In genomic region chr14:38524636-38525403, GRCh38 we compare ENCODE assay signal across 23 cellular contexts.
DNase-seq lines count a peak whose midpoint lies in the region; ATAC-seq and TF ChIP-seq lines count a peak whose summit lies in the region.
"Had no signal": no experiment of that assay in that cellular context is flagged by ENCODE, and none has a peak within 500 bp of the region (broad histone marks: within the 10 kb centered on the region; RNA-seq: fewer than 3 reads in every experiment).

No MANE protein-coding gene starts in this region.

- intact Hi-C loops in colonic mucosa (cut with DNase I), result no loop called here

- 46 to 52% methylated on average over 1 of the region's 1 CpG for WGBS in GM23248 (ENCODE audit: low coverage in 1 of 2, low lambda C conversion rate in 2 of 2, missing lambda C conversion rate in 2 of 2), 2 experiments
- WGBS in HUES64, result 65% methylated on average over 1 of the region's 1 CpG
- WGBS in endodermal cell (ENCODE audit: insufficient coverage in 1 of 2, insufficient read length in 1 of 2), 2 experiments, result 83 to 95% methylated on average over 1 of the region's 1 CpG

- H3K9ac ChIP-seq in GM23248, result no peak overlapping the region
- H3K9ac ChIP-seq in HUES64 (ENCODE audit: low read depth, low read length), result no peak overlapping the region
- H3K9ac ChIP-seq in endodermal cell (ENCODE audit: extremely low read depth, low read length, poor library complexity, severe bottlenecking), result no peak overlapping the region
- no peak overlapping the region for H3K9ac ChIP-seq in colonic mucosa (ENCODE audit: low read depth in 2 of 2, low read length in 2 of 2)
- H3K9ac ChIP-seq: BLaER1, KMS-11 had no signal

- no peak overlapping the region for H2AFZ ChIP-seq in GM23248

- no peaks in the 10 kb centered on the region for H3K36me3 ChIP-seq in GM23248 (ENCODE audit: low read depth)
- H3K36me3 ChIP-seq in HUES64 (ENCODE audit: insufficient read depth, low read length), result no peaks in the 10 kb centered on the region
- H3K36me3 ChIP-seq in endodermal cell (ENCODE audit: control insufficient read depth, insufficient read depth, low read length), result peaks cover 14% of the 10 kb centered on the region
- H3K36me3 ChIP-seq in colonic mucosa, result no peaks in the 10 kb centered on the region
- H3K36me3 ChIP-seq: BLaER1, SJSA1 had no signal

- H3K9me2 ChIP-seq in GM23248 (ENCODE audit: insufficient read depth), result no peaks in the 10 kb centered on the region

- H3K4me3 ChIP-seq in GM23248 (no peak overlapping the region), HUES64 (ENCODE audit: low read length) (peak overlapping the region; percentile 4; the same call in 1 of the 2 replicates), endodermal cell (ENCODE audit: low read length) (peak overlapping the region; percentile 5), colonic mucosa (no peak overlapping the region)
- H3K4me3 ChIP-seq: BLaER1, SJSA1 had no signal

- H3K27me3 ChIP-seq in GM23248 (replicated peaks; ENCODE audit: insufficient read depth) (no peaks in the 10 kb centered on the region), HUES64 (ENCODE audit: insufficient read depth, low read length) (no peaks in the 10 kb centered on the region), endodermal cell (ENCODE audit: control insufficient read depth, insufficient read depth, low read length, poor library complexity, severe bottlenecking) (no peaks in the 10 kb centered on the region), colonic mucosa (no peaks in the 10 kb centered on the region)
- H3K27me3 ChIP-seq: BLaER1, SJSA1 had no signal

- no peak overlapping the region for H3K27ac ChIP-seq in GM23248
- H3K27ac ChIP-seq in HUES64 (ENCODE audit: low read depth, low read length), result peak overlapping the region; percentile 79; the same call in 1 of the 2 replicates
- no peak overlapping the region for H3K27ac ChIP-seq in endodermal cell (ENCODE audit: low read depth, low read length)
- no peak overlapping the region for H3K27ac ChIP-seq in colonic mucosa
- H3K27ac ChIP-seq: BLaER1, KMS-11, SJSA1 had no signal

- peaks cover 4% of the 10 kb centered on the region for H3K36me3 Mint-ChIP-seq in endodermal cell (ENCODE audit: low read depth)

- in situ Hi-C loops in GM23248 (cut with MboI), result no loop called here

- peaks cover 6% of the 10 kb centered on the region for H3K9me3 Mint-ChIP-seq in endodermal cell
- H3K9me3 Mint-ChIP-seq: CD4-positive, alpha-beta T cell had no signal

- H3K4me1 Mint-ChIP-seq in endodermal cell, result peaks cover 19% of the 10 kb centered on the region

- H3K4me1 ChIP-seq in GM23248 (ENCODE audit: insufficient read depth) (peaks cover 22% of the 10 kb centered on the region), HUES64 (ENCODE audit: insufficient read depth, low read length) (peaks cover 41% of the 10 kb centered on the region), endodermal cell (ENCODE audit: control insufficient read depth, insufficient read depth, low read length) (no peaks in the 10 kb centered on the region), colonic mucosa (no peaks in the 10 kb centered on the region)
- H3K4me1 ChIP-seq: SJSA1 had no signal

- H3K4me3 Mint-ChIP-seq in endodermal cell, result no peak overlapping the region
- H3K4me3 Mint-ChIP-seq: CD4-positive, alpha-beta T cell had no signal

- peak overlapping the region; percentile 91 for H3K27ac Mint-ChIP-seq in endodermal cell
- H3K27ac Mint-ChIP-seq: CD4-positive, alpha-beta T cell had no signal

- no peaks in the 10 kb centered on the region for H3F3A ChIP-seq in GM23248 (ENCODE audit: insufficient read depth)

- H3K9me3 ChIP-seq in GM23248 (ENCODE audit: low read depth), result no peaks in the 10 kb centered on the region
- no peaks in the 10 kb centered on the region for H3K9me3 ChIP-seq in HUES64 (ENCODE audit: insufficient read depth, low read depth, low read length)
- peaks cover 24% of the 10 kb centered on the region for H3K9me3 ChIP-seq in endodermal cell (ENCODE audit: control insufficient read depth, low read length)
- no peaks in the 10 kb centered on the region for H3K9me3 ChIP-seq in colonic mucosa
- H3K9me3 ChIP-seq: BLaER1, SJSA1 had no signal

- DNase-seq in GM23248 (peak; percentile 62), endodermal cell (no peak), pons (ENCODE audit: low spot score) (peak; percentile 24), colonic mucosa (no peak), NCI-H1092 treated with DMSO at 0.1 percent for 48 hours (lab: John Stamatoyannopoulos, UW) (no peak)
- DNase-seq: ACHN; CD4-positive, alpha-beta T cell; COR-L47; DMS79 treated with DMSO at 0.1 percent for 48 hours; HCEC 1CT; NCI-H1105; NCI-H146; NCI-H2029 treated with DMSO at 0.1 percent for 48 hours; NCI-H2171 treated with DMSO at 0.1 percent for 48 hours; NCI-H446; NCI-H526 treated with DMSO at 0.1 percent for 48 hours; T-helper 1 cell had no signal

- no peaks in the 10 kb centered on the region for H3K79me2 ChIP-seq in GM23248 (ENCODE audit: insufficient read depth)

- H3K4me2 ChIP-seq in GM23248 (ENCODE audit: unreplicated experiment), result peak overlapping the region; percentile 21
- H3K4me2 ChIP-seq: BLaER1, KMS-11 had no signal

- TF ChIP-seq CTCF in endodermal cell (conservative IDR thresholded peaks at IDR 0.05) (no peak), colonic mucosa (IDR thresholded peaks at IDR 0.05) (no peak)

- no peaks in the 10 kb centered on the region for H4K20me1 ChIP-seq in GM23248 (ENCODE audit: insufficient read depth)
- H4K20me1 ChIP-seq: BLaER1 had no signal

- H3K27me3 Mint-ChIP-seq in endodermal cell (ENCODE audit: insufficient read depth), result no peaks in the 10 kb centered on the region
- H3K27me3 Mint-ChIP-seq: CD4-positive, alpha-beta T cell had no signal

- ATAC-seq in HG02981 (IDR thresholded peaks at IDR 0.05; ENCODE audit: unreplicated experiment), result no peak
- ATAC-seq: Right ventricle myocardium inferior had no signal

Comparison
In these comparisons a context has a peak if more than half of its experiments do, and no peak if none do; other contexts are left out.
1. DNase-seq: peak in GM23248 (single experiment) and pons (single experiment); none in endodermal cell (single experiment), colonic mucosa (single experiment) and NCI-H1092 treated with DMSO at 0.1 percent for 48 hours (single experiment).
2. H3K4me3 ChIP-seq: peak in HUES64 (single experiment) and endodermal cell (single experiment); none in GM23248 (single experiment) and colonic mucosa (single experiment).